ENCODE assay signal across 1 cellular context in the genomic region with DNA sequence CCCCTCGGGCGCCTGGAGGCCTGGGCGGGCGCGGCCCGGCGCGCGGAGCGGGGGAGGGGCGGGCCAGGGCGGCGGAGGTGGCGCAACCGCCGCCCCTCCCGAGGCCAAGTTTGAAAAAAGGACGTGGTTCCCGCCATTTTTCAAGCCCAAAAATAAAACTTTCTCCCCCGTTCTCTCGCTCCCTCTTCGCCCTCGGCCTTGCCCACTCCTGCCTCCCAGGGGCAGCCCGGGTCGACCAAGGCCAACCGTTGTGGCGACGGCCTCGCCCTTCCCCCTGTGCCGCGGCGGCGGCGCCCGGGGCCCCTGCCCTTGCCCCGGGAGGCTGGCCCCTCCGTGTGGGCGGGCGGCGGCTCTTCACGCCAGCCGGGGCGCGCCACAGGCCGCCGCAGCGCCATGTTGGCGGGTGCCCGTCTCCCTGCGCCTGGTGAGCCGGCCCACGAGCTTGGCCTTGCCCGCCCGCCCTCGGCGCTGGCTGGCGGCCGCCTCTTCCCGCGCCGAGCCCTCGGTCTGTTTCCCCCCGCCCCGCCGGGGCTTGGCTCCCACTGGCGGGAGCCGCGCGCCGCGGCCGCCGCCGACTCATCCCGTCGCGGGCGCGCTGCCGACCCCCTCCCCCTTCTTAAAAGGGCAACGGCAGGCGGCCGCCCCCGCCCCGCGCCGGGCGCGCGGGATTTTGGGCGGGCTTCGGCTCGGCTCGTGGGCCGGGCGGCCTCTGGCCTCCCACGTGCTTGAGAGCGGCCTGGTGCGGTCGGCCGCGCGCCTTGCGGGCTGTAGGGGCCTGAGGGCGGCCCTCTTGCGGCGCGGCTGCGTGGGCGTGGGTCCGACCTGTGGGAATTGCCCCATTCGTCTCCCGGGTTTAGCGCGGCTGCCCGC.
TF ChIP-seq lines count a peak whose summit lies in the region.

No MANE protein-coding gene starts in this region.

TF ChIP-seq in HepG2, 621 proteins besides CTCF, POLR2A, EP300 and RAD21 (continued from another document and continues in another):
- TF ChIP-seq, protein P1, sequence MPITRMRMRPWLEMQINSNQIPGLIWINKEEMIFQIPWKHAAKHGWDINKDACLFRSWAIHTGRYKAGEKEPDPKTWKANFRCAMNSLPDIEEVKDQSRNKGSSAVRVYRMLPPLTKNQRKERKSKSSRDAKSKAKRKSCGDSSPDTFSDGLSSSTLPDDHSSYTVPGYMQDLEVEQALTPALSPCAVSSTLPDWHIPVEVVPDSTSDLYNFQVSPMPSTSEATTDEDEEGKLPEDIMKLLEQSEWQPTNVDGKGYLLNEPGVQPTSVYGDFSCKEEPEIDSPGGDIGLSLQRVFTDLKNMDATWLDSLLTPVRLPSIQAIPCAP (CRISPR knock-in tag; IDR thresholded peaks at IDR 0.05; ENCODE audit: low read depth), result no peak
- no peak for TF ChIP-seq NR3C1 (CRISPR knock-in tag; IDR thresholded peaks at IDR 0.05)
- TF ChIP-seq ZNF672 (CRISPR knock-in tag; IDR thresholded peaks at IDR 0.05), result no peak
- no peak; the same call in 1 of the 2 replicates for TF ChIP-seq HES4 (CRISPR knock-in tag; IDR thresholded peaks at IDR 0.05; ENCODE audit: borderline replicate concordance)
- TF ChIP-seq ELF3 (CRISPR knock-in tag; IDR thresholded peaks at IDR 0.05), result no peak
- TF ChIP-seq FOXK1 (CRISPR knock-in tag; IDR thresholded peaks at IDR 0.05; ENCODE audit: borderline replicate concordance, low read depth), result no peak
- no peak for TF ChIP-seq SCMH1 (CRISPR knock-in tag; IDR thresholded peaks at IDR 0.05; ENCODE audit: borderline replicate concordance)
- no peak for TF ChIP-seq ZIK1 (CRISPR knock-in tag; IDR thresholded peaks at IDR 0.05; ENCODE audit: borderline replicate concordance, low read depth)
- no peak; the same call in 1 of the 2 replicates for TF ChIP-seq MEIS2 (CRISPR knock-in tag; IDR thresholded peaks at IDR 0.05)
- TF ChIP-seq, protein P2, sequence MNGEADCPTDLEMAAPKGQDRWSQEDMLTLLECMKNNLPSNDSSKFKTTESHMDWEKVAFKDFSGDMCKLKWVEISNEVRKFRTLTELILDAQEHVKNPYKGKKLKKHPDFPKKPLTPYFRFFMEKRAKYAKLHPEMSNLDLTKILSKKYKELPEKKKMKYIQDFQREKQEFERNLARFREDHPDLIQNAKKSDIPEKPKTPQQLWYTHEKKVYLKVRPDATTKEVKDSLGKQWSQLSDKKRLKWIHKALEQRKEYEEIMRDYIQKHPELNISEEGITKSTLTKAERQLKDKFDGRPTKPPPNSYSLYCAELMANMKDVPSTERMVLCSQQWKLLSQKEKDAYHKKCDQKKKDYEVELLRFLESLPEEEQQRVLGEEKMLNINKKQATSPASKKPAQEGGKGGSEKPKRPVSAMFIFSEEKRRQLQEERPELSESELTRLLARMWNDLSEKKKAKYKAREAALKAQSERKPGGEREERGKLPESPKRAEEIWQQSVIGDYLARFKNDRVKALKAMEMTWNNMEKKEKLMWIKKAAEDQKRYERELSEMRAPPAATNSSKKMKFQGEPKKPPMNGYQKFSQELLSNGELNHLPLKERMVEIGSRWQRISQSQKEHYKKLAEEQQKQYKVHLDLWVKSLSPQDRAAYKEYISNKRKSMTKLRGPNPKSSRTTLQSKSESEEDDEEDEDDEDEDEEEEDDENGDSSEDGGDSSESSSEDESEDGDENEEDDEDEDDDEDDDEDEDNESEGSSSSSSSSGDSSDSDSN (CRISPR knock-in tag; IDR thresholded peaks at IDR 0.05), result peak; percentile 19; the same call in 1 of the 2 replicates
- TF ChIP-seq FOXP1 (IDR thresholded peaks at IDR 0.05), result no peak
- no peak for TF ChIP-seq FOXP1 (CRISPR knock-in tag; IDR thresholded peaks at IDR 0.05)
- no peak for TF ChIP-seq ZNF12 (CRISPR knock-in tag; IDR thresholded peaks at IDR 0.05)
- TF ChIP-seq JARID2 (CRISPR knock-in tag; IDR thresholded peaks at IDR 0.05; ENCODE audit: insufficient replicate concordance), result no peak
- TF ChIP-seq ZNF556 (CRISPR knock-in tag; IDR thresholded peaks at IDR 0.05; ENCODE audit: borderline replicate concordance), result no peak; the same call in 1 of the 2 replicates
- 0 out of 2 replicates have a peak, but pooled peaks have one; percentile 1 for TF ChIP-seq ZNF749 (CRISPR knock-in tag; IDR thresholded peaks at IDR 0.05; ENCODE audit: borderline replicate concordance)
- TF ChIP-seq ZNF251 (CRISPR knock-in tag; IDR thresholded peaks at IDR 0.05), result no peak
- TF ChIP-seq AGO1 (IDR thresholded peaks at IDR 0.05; ENCODE audit: low read depth, low read length, poor library complexity, severe bottlenecking), result no peak
- TF ChIP-seq TOPORS (CRISPR knock-in tag; IDR thresholded peaks at IDR 0.05), result peak; percentile 82; the same call in 1 of the 2 replicates
- TF ChIP-seq, protein P3, sequence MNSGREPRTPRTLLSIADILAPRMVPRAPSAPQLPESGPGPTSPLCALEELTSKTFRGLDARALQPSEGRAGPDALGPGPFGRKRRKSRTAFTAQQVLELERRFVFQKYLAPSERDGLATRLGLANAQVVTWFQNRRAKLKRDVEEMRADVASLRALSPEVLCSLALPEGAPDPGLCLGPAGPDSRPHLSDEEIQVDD (CRISPR knock-in tag; IDR thresholded peaks at IDR 0.05; ENCODE audit: borderline replicate concordance), result no peak
- no peak for TF ChIP-seq ZNF124 (CRISPR knock-in tag; IDR thresholded peaks at IDR 0.05)
- no peak for TF ChIP-seq CC2D1A (CRISPR knock-in tag; IDR thresholded peaks at IDR 0.05)
- no peak for TF ChIP-seq ZNF350 (CRISPR knock-in tag; IDR thresholded peaks at IDR 0.05; ENCODE audit: borderline replicate concordance, low read depth)
- TF ChIP-seq ZNF263 (CRISPR knock-in tag; IDR thresholded peaks at IDR 0.05), result no peak
- TF ChIP-seq ZKSCAN8 (CRISPR knock-in tag; IDR thresholded peaks at IDR 0.05; ENCODE audit: borderline replicate concordance), result no peak
- no peak for TF ChIP-seq CHCHD3 (CRISPR knock-in tag; IDR thresholded peaks at IDR 0.05)
- TF ChIP-seq, protein P4, sequence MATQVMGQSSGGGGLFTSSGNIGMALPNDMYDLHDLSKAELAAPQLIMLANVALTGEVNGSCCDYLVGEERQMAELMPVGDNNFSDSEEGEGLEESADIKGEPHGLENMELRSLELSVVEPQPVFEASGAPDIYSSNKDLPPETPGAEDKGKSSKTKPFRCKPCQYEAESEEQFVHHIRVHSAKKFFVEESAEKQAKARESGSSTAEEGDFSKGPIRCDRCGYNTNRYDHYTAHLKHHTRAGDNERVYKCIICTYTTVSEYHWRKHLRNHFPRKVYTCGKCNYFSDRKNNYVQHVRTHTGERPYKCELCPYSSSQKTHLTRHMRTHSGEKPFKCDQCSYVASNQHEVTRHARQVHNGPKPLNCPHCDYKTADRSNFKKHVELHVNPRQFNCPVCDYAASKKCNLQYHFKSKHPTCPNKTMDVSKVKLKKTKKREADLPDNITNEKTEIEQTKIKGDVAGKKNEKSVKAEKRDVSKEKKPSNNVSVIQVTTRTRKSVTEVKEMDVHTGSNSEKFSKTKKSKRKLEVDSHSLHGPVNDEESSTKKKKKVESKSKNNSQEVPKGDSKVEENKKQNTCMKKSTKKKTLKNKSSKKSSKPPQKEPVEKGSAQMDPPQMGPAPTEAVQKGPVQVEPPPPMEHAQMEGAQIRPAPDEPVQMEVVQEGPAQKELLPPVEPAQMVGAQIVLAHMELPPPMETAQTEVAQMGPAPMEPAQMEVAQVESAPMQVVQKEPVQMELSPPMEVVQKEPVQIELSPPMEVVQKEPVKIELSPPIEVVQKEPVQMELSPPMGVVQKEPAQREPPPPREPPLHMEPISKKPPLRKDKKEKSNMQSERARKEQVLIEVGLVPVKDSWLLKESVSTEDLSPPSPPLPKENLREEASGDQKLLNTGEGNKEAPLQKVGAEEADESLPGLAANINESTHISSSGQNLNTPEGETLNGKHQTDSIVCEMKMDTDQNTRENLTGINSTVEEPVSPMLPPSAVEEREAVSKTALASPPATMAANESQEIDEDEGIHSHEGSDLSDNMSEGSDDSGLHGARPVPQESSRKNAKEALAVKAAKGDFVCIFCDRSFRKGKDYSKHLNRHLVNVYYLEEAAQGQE (IDR thresholded peaks at IDR 0.05; ENCODE audit: borderline replicate concordance in 1 of 2, low read depth in 1 of 2, low read length in 2 of 2), result no peak
- TF ChIP-seq, protein P5, sequence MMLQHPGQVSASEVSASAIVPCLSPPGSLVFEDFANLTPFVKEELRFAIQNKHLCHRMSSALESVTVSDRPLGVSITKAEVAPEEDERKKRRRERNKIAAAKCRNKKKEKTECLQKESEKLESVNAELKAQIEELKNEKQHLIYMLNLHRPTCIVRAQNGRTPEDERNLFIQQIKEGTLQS (CRISPR knock-in tag; IDR thresholded peaks at IDR 0.05), result no peak
- TF ChIP-seq KMT2A (CRISPR knock-in tag; IDR thresholded peaks at IDR 0.05), result no peak
- TF ChIP-seq, protein P6, sequence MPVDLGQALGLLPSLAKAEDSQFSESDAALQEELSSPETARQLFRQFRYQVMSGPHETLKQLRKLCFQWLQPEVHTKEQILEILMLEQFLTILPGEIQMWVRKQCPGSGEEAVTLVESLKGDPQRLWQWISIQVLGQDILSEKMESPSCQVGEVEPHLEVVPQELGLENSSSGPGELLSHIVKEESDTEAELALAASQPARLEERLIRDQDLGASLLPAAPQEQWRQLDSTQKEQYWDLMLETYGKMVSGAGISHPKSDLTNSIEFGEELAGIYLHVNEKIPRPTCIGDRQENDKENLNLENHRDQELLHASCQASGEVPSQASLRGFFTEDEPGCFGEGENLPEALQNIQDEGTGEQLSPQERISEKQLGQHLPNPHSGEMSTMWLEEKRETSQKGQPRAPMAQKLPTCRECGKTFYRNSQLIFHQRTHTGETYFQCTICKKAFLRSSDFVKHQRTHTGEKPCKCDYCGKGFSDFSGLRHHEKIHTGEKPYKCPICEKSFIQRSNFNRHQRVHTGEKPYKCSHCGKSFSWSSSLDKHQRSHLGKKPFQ (CRISPR knock-in tag; IDR thresholded peaks at IDR 0.05; ENCODE audit: insufficient replicate concordance), result no peak
- no peak for TF ChIP-seq SNAI1 (CRISPR knock-in tag; IDR thresholded peaks at IDR 0.05; ENCODE audit: borderline replicate concordance)
- TF ChIP-seq, protein P7, sequence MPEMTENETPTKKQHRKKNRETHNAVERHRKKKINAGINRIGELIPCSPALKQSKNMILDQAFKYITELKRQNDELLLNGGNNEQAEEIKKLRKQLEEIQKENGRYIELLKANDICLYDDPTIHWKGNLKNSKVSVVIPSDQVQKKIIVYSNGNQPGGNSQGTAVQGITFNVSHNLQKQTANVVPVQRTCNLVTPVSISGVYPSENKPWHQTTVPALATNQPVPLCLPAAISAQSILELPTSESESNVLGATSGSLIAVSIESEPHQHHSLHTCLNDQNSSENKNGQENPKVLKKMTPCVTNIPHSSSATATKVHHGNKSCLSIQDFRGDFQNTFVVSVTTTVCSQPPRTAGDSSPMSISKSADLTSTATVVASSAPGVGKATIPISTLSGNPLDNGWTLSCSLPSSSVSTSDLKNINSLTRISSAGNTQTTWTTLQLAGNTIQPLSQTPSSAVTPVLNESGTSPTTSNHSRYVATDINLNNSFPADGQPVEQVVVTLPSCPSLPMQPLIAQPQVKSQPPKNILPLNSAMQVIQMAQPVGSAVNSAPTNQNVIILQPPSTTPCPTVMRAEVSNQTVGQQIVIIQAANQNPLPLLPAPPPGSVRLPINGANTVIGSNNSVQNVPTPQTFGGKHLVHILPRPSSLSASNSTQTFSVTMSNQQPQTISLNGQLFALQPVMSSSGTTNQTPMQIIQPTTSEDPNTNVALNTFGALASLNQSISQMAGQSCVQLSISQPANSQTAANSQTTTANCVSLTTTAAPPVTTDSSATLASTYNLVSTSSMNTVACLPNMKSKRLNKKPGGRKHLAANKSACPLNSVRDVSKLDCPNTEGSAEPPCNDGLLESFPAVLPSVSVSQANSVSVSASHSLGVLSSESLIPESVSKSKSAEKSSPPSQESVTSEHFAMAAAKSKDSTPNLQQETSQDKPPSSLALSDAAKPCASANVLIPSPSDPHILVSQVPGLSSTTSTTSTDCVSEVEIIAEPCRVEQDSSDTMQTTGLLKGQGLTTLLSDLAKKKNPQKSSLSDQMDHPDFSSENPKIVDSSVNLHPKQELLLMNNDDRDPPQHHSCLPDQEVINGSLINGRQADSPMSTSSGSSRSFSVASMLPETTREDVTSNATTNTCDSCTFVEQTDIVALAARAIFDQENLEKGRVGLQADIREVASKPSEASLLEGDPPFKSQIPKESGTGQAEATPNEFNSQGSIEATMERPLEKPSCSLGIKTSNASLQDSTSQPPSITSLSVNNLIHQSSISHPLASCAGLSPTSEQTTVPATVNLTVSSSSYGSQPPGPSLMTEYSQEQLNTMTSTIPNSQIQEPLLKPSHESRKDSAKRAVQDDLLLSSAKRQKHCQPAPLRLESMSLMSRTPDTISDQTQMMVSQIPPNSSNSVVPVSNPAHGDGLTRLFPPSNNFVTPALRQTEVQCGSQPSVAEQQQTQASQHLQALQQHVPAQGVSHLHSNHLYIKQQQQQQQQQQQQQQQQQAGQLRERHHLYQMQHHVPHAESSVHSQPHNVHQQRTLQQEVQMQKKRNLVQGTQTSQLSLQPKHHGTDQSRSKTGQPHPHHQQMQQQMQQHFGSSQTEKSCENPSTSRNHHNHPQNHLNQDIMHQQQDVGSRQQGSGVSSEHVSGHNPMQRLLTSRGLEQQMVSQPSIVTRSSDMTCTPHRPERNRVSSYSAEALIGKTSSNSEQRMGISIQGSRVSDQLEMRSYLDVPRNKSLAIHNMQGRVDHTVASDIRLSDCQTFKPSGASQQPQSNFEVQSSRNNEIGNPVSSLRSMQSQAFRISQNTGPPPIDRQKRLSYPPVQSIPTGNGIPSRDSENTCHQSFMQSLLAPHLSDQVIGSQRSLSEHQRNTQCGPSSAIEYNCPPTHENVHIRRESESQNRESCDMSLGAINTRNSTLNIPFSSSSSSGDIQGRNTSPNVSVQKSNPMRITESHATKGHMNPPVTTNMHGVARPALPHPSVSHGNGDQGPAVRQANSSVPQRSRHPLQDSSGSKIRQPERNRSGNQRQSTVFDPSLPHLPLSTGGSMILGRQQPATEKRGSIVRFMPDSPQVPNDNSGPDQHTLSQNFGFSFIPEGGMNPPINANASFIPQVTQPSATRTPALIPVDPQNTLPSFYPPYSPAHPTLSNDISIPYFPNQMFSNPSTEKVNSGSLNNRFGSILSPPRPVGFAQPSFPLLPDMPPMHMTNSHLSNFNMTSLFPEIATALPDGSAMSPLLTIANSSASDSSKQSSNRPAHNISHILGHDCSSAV (CRISPR knock-in tag; IDR thresholded peaks at IDR 0.05; ENCODE audit: borderline replicate concordance), result no peak
- TF ChIP-seq TBX2 (CRISPR knock-in tag; IDR thresholded peaks at IDR 0.05; ENCODE audit: borderline replicate concordance), result no peak
- TF ChIP-seq ZZZ3 (CRISPR knock-in tag; IDR thresholded peaks at IDR 0.05; ENCODE audit: borderline replicate concordance), result no peak
- TF ChIP-seq HOXA3 (CRISPR knock-in tag; IDR thresholded peaks at IDR 0.05), result peak; percentile 41; the same call in 1 of the 2 replicates
- no peak; the same call in 1 of the 2 replicates for TF ChIP-seq ZFP90 (CRISPR knock-in tag; IDR thresholded peaks at IDR 0.05; ENCODE audit: borderline replicate concordance)
- TF ChIP-seq ZNF614 (CRISPR knock-in tag; IDR thresholded peaks at IDR 0.05; ENCODE audit: borderline replicate concordance), result no peak
- TF ChIP-seq, protein P8, sequence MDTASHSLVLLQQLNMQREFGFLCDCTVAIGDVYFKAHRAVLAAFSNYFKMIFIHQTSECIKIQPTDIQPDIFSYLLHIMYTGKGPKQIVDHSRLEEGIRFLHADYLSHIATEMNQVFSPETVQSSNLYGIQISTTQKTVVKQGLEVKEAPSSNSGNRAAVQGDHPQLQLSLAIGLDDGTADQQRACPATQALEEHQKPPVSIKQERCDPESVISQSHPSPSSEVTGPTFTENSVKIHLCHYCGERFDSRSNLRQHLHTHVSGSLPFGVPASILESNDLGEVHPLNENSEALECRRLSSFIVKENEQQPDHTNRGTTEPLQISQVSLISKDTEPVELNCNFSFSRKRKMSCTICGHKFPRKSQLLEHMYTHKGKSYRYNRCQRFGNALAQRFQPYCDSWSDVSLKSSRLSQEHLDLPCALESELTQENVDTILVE (CRISPR knock-in tag; IDR thresholded peaks at IDR 0.05), result peak; percentile 19; the same call in 1 of the 2 replicates
- TF ChIP-seq JDP2 (CRISPR knock-in tag; IDR thresholded peaks at IDR 0.05; ENCODE audit: borderline replicate concordance), result no peak; the same call in 1 of the 2 replicates
